8 cellular contexts compared by ENCODE assay signal in genomic region chr19:50804420-50805272, GRCh38. TPM values are rescaled to one million over a fixed set of nuclear protein-coding genes. Genes with fewer than 3 reads are reported as not detected.
DNase-seq lines count a peak whose midpoint lies in the region; ATAC-seq, FAIRE-seq and TF ChIP-seq lines count a peak whose summit lies in the region.

No MANE protein-coding gene starts in this region.

- intact Hi-C loops in activated T-helper 1 cell treated with anti-CD3 and anti-CD28 coated beads, Interleukin-12 subunit alpha, Interleukin-12 subunit beta, Interleukin-2, Interleukin-4 antibody, amounts not matched to agents 30 ng/mL and 10 ng/mL and 1 ng/mL, durations not matched to agents 14 hours and 24 hours and 36 hours (cut with micrococcal nuclease): loop anchor here (1.0 to 2.0 kb wide), 8 partner anchors 13 to 475 kb away; partner anchors contain the start of genes CTU1, JOSD2, KCNC3 and POLD1
- intact Hi-C loops in esophagus squamous epithelium (cut with DNase I): no loop called here

- peak overlapping the region; percentile 96 for H3K4me3 Mint-ChIP-seq in activated T-helper 1 cell treated with anti-CD3 and anti-CD28 coated beads, Interleukin-12 subunit alpha, Interleukin-12 subunit beta, Interleukin-2, Interleukin-4 antibody, amounts not matched to agents 30 ng/mL and 10 ng/mL and 1 ng/mL, durations not matched to agents 14 hours and 24 hours and 36 hours

- peaks cover 38% of the 10 kb centered on the region for H3K36me3 ChIP-seq in DND-41 (ENCODE audit: insufficient read depth, low read length)
- peaks cover 11% of the 10 kb centered on the region; the same call in 1 of the 2 replicates for H3K36me3 ChIP-seq in GM23248 (ENCODE audit: low read depth)
- peaks cover 35% of the 10 kb centered on the region for H3K36me3 ChIP-seq in Karpas-422 (ENCODE audit: insufficient read depth, low read length)
- H3K36me3 ChIP-seq in esophagus squamous epithelium: peaks cover 0 to 26% (median 4%) of the 10 kb centered on the region in 3 donors

- peaks cover 27% of the 10 kb centered on the region for H3K4me1 Mint-ChIP-seq in activated T-helper 1 cell treated with anti-CD3 and anti-CD28 coated beads, Interleukin-12 subunit alpha, Interleukin-12 subunit beta, Interleukin-2, Interleukin-4 antibody, amounts not matched to agents 30 ng/mL and 10 ng/mL and 1 ng/mL, durations not matched to agents 14 hours and 24 hours and 36 hours (ENCODE audit: low read depth)

- H3K79me2 ChIP-seq in DND-41 (ENCODE audit: insufficient read depth, low read length): peaks cover 50% of the 10 kb centered on the region
- H3K79me2 ChIP-seq in GM23248 (ENCODE audit: insufficient read depth): peaks cover 41% of the 10 kb centered on the region
- peaks cover 33% of the 10 kb centered on the region for H3K79me2 ChIP-seq in Karpas-422 (ENCODE audit: low read length)

- H3K4me3 ChIP-seq in DND-41 (ENCODE audit: low read depth in 1 of 2, low read length in 2 of 2) (peak overlapping the region; percentile 80 to 98), GM23248 (peak overlapping the region; percentile 94), Karpas-422 (ENCODE audit: low read length) (peak overlapping the region; percentile 83), esophagus squamous epithelium (peak overlapping the region; percentile 82 to 99 (median 86))

- peaks cover 32% of the 10 kb centered on the region for H3K36me3 Mint-ChIP-seq in activated T-helper 1 cell treated with anti-CD3 and anti-CD28 coated beads, Interleukin-12 subunit alpha, Interleukin-12 subunit beta, Interleukin-2, Interleukin-4 antibody, amounts not matched to agents 30 ng/mL and 10 ng/mL and 1 ng/mL, durations not matched to agents 14 hours and 24 hours and 36 hours (ENCODE audit: low read depth)

- peaks cover 38% of the 10 kb centered on the region for H3K4me1 ChIP-seq in DND-41 (ENCODE audit: insufficient read depth, low read length)
- H3K4me1 ChIP-seq in GM23248 (ENCODE audit: insufficient read depth): peaks cover 13% of the 10 kb centered on the region; the same call in 1 of the 2 replicates
- peaks cover 26% of the 10 kb centered on the region for H3K4me1 ChIP-seq in Karpas-422 (ENCODE audit: low read length)
- H3K4me1 ChIP-seq in esophagus squamous epithelium: peaks cover 11 to 45% (median 17%) of the 10 kb centered on the region in 3 donors

- 1% methylated on average over 62 of the region's 62 CpGs for WGBS in GM23248 (ENCODE audit: low coverage in 1 of 2, low lambda C conversion rate in 2 of 2, missing lambda C conversion rate in 2 of 2), 2 experiments
- WGBS in esophagus squamous epithelium, 2 donors: 1 to 2% methylated on average over 17 to 24 of the region's 62 CpGs

- in situ Hi-C loops in GM23248 (cut with MboI): no loop called here

- no peaks in the 10 kb centered on the region for H3K9me3 Mint-ChIP-seq in activated T-helper 1 cell treated with anti-CD3 and anti-CD28 coated beads, Interleukin-12 subunit alpha, Interleukin-12 subunit beta, Interleukin-2, Interleukin-4 antibody, amounts not matched to agents 30 ng/mL and 10 ng/mL and 1 ng/mL, durations not matched to agents 14 hours and 24 hours and 36 hours

- no peaks in the 10 kb centered on the region for H3F3A ChIP-seq in GM23248 (ENCODE audit: insufficient read depth)

- peak in 2 of 4 donors; percentile 68 to 73 for TF ChIP-seq POLR2A in esophagus squamous epithelium (IDR thresholded peaks at IDR 0.05)

- no peak for TF ChIP-seq CTCF in DND-41 (IDR thresholded peaks at IDR 0.05; ENCODE audit: borderline replicate concordance, extremely low read depth, low read length, poor library complexity, severe bottlenecking)
- TF ChIP-seq CTCF in esophagus squamous epithelium (IDR thresholded peaks at IDR 0.05): peak in 2 of 6 experiments; percentile 21 to 40

- no peaks in the 10 kb centered on the region for H3K27me3 Mint-ChIP-seq in activated T-helper 1 cell treated with anti-CD3 and anti-CD28 coated beads, Interleukin-12 subunit alpha, Interleukin-12 subunit beta, Interleukin-2, Interleukin-4 antibody, amounts not matched to agents 30 ng/mL and 10 ng/mL and 1 ng/mL, durations not matched to agents 14 hours and 24 hours and 36 hours (ENCODE audit: insufficient read depth)

- H3K27me3 ChIP-seq in DND-41 (ENCODE audit: insufficient read depth, low read length, poor library complexity) (no peaks in the 10 kb centered on the region), GM23248 (replicated peaks; ENCODE audit: insufficient read depth) (no peaks in the 10 kb centered on the region), Karpas-422 (ENCODE audit: low read length) (no peaks in the 10 kb centered on the region), esophagus squamous epithelium (no peaks in the 10 kb centered on the region)

- ATAC-seq in DND-41 (ENCODE audit: insufficient read depth, low read depth): peak; percentile 91

- H3K4me2 ChIP-seq in DND-41 (ENCODE audit: insufficient read depth, low read length) (peak overlapping the region; percentile 70), GM23248 (ENCODE audit: unreplicated experiment) (peak overlapping the region; percentile 84), Karpas-422 (ENCODE audit: low read depth, low read length, poor library complexity, severe bottlenecking) (peak overlapping the region; percentile 88)

- DNase-seq in DND-41: peak; percentile 99
- DNase-seq in GM23248: peak; percentile 100
- peak; percentile 100 for DNase-seq in Karpas-422
- peak; percentile 92 for DNase-seq in RCC 7860 (ENCODE audit: low spot score)
- peak; percentile 97 for DNase-seq in activated T-helper 1 cell treated with anti-CD3 and anti-CD28 coated beads, Interleukin-12 subunit alpha, Interleukin-12 subunit beta, Interleukin-2, Interleukin-4 antibody, amounts not matched to agents 30 ng/mL and 10 ng/mL and 1 ng/mL, durations not matched to agents 14 hours and 24 hours and 36 hours (ENCODE audit: low spot score)
- DNase-seq in esophagus squamous epithelium (lab: John Stamatoyannopoulos, UW): peak; percentile 90
- peak; percentile 99 for DNase-seq in myocyte (ENCODE audit: low read depth)
- peak; percentile 97 to 98 for DNase-seq in stimulated activated CD8-positive, alpha-beta memory T cell treated with anti-CD3 and anti-CD28 coated beads, Interleukin-7, amount 100 ng/mL, for 4 hours (ENCODE audit: low read depth in 2 of 2)

- H4K20me1 ChIP-seq in DND-41 (ENCODE audit: insufficient read depth, low read length) (peaks cover 40% of the 10 kb centered on the region), GM23248 (ENCODE audit: insufficient read depth) (no peaks in the 10 kb centered on the region), Karpas-422 (ENCODE audit: insufficient read depth, low read depth, low read length) (peaks cover 36% of the 10 kb centered on the region)

- FAIRE-seq in RCC 7860 (lab: Jason Lieb, UNC): peak; percentile 82

- peak overlapping the region; percentile 99 for H3K27ac ChIP-seq in DND-41 (ENCODE audit: low read length)
- H3K27ac ChIP-seq in GM23248: peak overlapping the region; percentile 96
- H3K27ac ChIP-seq in Karpas-422 (ENCODE audit: low read length): peak overlapping the region; percentile 83
- H3K27ac ChIP-seq in esophagus squamous epithelium: peak overlapping the region; percentile 90 to 98 (median 94)

- H3K9me3 ChIP-seq in DND-41 (ENCODE audit: insufficient read depth, low read length, severe bottlenecking) (no peaks in the 10 kb centered on the region), GM23248 (ENCODE audit: low read depth) (no peaks in the 10 kb centered on the region), Karpas-422 (ENCODE audit: low read length) (no peaks in the 10 kb centered on the region), esophagus squamous epithelium (no peaks in the 10 kb centered on the region)

- H3K9me2 ChIP-seq in GM23248 (ENCODE audit: insufficient read depth) (no peaks in the 10 kb centered on the region), Karpas-422 (replicated peaks; ENCODE audit: insufficient read depth, low read length) (no peaks in the 10 kb centered on the region)

- peak overlapping the region; percentile 98 for H3K27ac Mint-ChIP-seq in activated T-helper 1 cell treated with anti-CD3 and anti-CD28 coated beads, Interleukin-12 subunit alpha, Interleukin-12 subunit beta, Interleukin-2, Interleukin-4 antibody, amounts not matched to agents 30 ng/mL and 10 ng/mL and 1 ng/mL, durations not matched to agents 14 hours and 24 hours and 36 hours

- H3K9ac ChIP-seq in DND-41 (ENCODE audit: low read depth, low read length) (peak overlapping the region; percentile 98), GM23248 (peak overlapping the region; percentile 97), Karpas-422 (ENCODE audit: low read length) (peak overlapping the region; percentile 98)

- H2AFZ ChIP-seq in DND-41 (ENCODE audit: low read depth, low read length): peak overlapping the region; percentile 91
- H2AFZ ChIP-seq in GM23248: peak overlapping the region; percentile 93
- peak overlapping the region; percentile 82 for H2AFZ ChIP-seq in Karpas-422 (ENCODE audit: low read length)

RNA-seq across cellular contexts. Expression of gene ACP4, which starts 14.4 kb away (rescaled TPM):
- not detected in 2 replicates for total RNA-seq in GM23248 (2014; rRNA removed; shearing (Covaris generic))
- not detected in 2 replicates for polyA plus RNA-seq in GM23248 (2016; fragmentation: Nextera tagmentation; extraction: Ambion mirVana)
- not detected in 2 replicates for total RNA-seq in Karpas-422 (2014; rRNA removed; shearing (Covaris generic); ENCODE audit: low replicate concordance)
- total RNA-seq in activated T-helper 1 cell treated with anti-CD3 and anti-CD28 coated beads, Interleukin-12 subunit alpha, Interleukin-12 subunit beta, Interleukin-2, Interleukin-4 antibody, amounts not matched to agents 30 ng/mL and 10 ng/mL and 1 ng/mL, durations not matched to agents 14 hours and 24 hours and 36 hours: not detected in 2 replicates
- total RNA-seq in esophagus squamous epithelium (not detected), myocyte (not detected in 2 replicates)
- not detected for polyA plus RNA-seq in myocyte (2012)

RNA-seq across cellular contexts. Expression of gene KLK1, which starts 18.9 kb away (rescaled TPM):
- total RNA-seq in GM23248 (2014; rRNA removed; shearing (Covaris generic)): not detected in 2 replicates
- polyA plus RNA-seq in GM23248 (2016; fragmentation: Nextera tagmentation; extraction: Ambion mirVana): not detected in 2 replicates
- not detected in 2 replicates for total RNA-seq in Karpas-422 (2014; rRNA removed; shearing (Covaris generic); ENCODE audit: low replicate concordance)
- 2.5 and 3.4 TPM in 2 replicates for total RNA-seq in activated T-helper 1 cell treated with anti-CD3 and anti-CD28 coated beads, Interleukin-12 subunit alpha, Interleukin-12 subunit beta, Interleukin-2, Interleukin-4 antibody, amounts not matched to agents 30 ng/mL and 10 ng/mL and 1 ng/mL, durations not matched to agents 14 hours and 24 hours and 36 hours
- not detected for total RNA-seq in esophagus squamous epithelium
- not detected in 2 replicates for total RNA-seq in myocyte
- polyA plus RNA-seq in myocyte (2012): not detected

RNA-seq across cellular contexts. Expression of gene KLK15, which starts 28.7 kb away (rescaled TPM):
- total RNA-seq in GM23248 (2014; rRNA removed; shearing (Covaris generic)): not detected in 2 replicates
- polyA plus RNA-seq in GM23248 (2016; fragmentation: Nextera tagmentation; extraction: Ambion mirVana): not detected in 2 replicates
- not detected in 2 replicates for total RNA-seq in Karpas-422 (2014; rRNA removed; shearing (Covaris generic); ENCODE audit: low replicate concordance)
- not detected in 2 replicates for total RNA-seq in activated T-helper 1 cell treated with anti-CD3 and anti-CD28 coated beads, Interleukin-12 subunit alpha, Interleukin-12 subunit beta, Interleukin-2, Interleukin-4 antibody, amounts not matched to agents 30 ng/mL and 10 ng/mL and 1 ng/mL, durations not matched to agents 14 hours and 24 hours and 36 hours
- total RNA-seq in esophagus squamous epithelium (not detected), myocyte (not detected in 2 replicates)
- polyA plus RNA-seq in myocyte (2012): not detected

RNA-seq across cellular contexts. Expression of gene GPR32, which starts 34.4 kb away (rescaled TPM):
- total RNA-seq in GM23248 (2014; rRNA removed; shearing (Covaris generic)): not detected in 2 replicates
- polyA plus RNA-seq in GM23248 (2016; fragmentation: Nextera tagmentation; extraction: Ambion mirVana): not detected in 2 replicates
- total RNA-seq in Karpas-422 (2014; rRNA removed; shearing (Covaris generic); ENCODE audit: low replicate concordance): not detected in 2 replicates
- not detected in 2 replicates for total RNA-seq in activated T-helper 1 cell treated with anti-CD3 and anti-CD28 coated beads, Interleukin-12 subunit alpha, Interleukin-12 subunit beta, Interleukin-2, Interleukin-4 antibody, amounts not matched to agents 30 ng/mL and 10 ng/mL and 1 ng/mL, durations not matched to agents 14 hours and 24 hours and 36 hours
- total RNA-seq in esophagus squamous epithelium (not detected), myocyte (not detected in 2 replicates)
- polyA plus RNA-seq in myocyte (2012): not detected

RNA-seq across cellular contexts. Expression of gene KLK3, which starts 50.1 kb away (rescaled TPM):
- not detected in 2 replicates for total RNA-seq in GM23248 (2014; rRNA removed; shearing (Covaris generic))
- not detected in 2 replicates for polyA plus RNA-seq in GM23248 (2016; fragmentation: Nextera tagmentation; extraction: Ambion mirVana)
- total RNA-seq in Karpas-422 (2014; rRNA removed; shearing (Covaris generic); ENCODE audit: low replicate concordance): not detected in 2 replicates
- total RNA-seq in activated T-helper 1 cell treated with anti-CD3 and anti-CD28 coated beads, Interleukin-12 subunit alpha, Interleukin-12 subunit beta, Interleukin-2, Interleukin-4 antibody, amounts not matched to agents 30 ng/mL and 10 ng/mL and 1 ng/mL, durations not matched to agents 14 hours and 24 hours and 36 hours: not detected in 2 replicates
- total RNA-seq in esophagus squamous epithelium (not detected), myocyte (not detected in 2 replicates)
- not detected for polyA plus RNA-seq in myocyte (2012)

Comparison
In these comparisons a context has a peak if more than half of its experiments do, and no peak if none do; other contexts are left out.
1. Peak in every context shown above with its lines: DNase-seq, ATAC-seq, H3K4me3 ChIP-seq and H3K27ac ChIP-seq.